ENCODE assay signal across 18 cellular contexts in genomic region chr11:68411501-68411991, GRCh38.
A peak's percentile ranks its signal among the peaks of the same experiment; 100 is the strongest.
DNase-seq lines count a peak whose midpoint lies in the region; ATAC-seq and TF ChIP-seq lines count a peak whose summit lies in the region.
"Had no signal": no experiment of that assay in that cellular context is flagged by ENCODE, and none has a peak within 500 bp of the region (broad histone marks: within the 10 kb centered on the region; RNA-seq: fewer than 3 reads in every experiment).

No MANE protein-coding gene starts in this region.

- H3K4me1 ChIP-seq in BLaER1 (peaks cover 46% of the 10 kb centered on the region), mucosa of rectum (ENCODE audit: control insufficient read depth in 2 of 2, insufficient read depth in 2 of 2, low read length in 2 of 2) (peaks cover 13 to 22% of the 10 kb centered on the region in 2 donors)
- H3K4me1 ChIP-seq: HAP-1 had no signal

- H3K4me3 ChIP-seq in BLaER1 (no peak overlapping the region), mucosa of rectum (ENCODE audit: low read length in 2 of 2) (no peak overlapping the region)
- H3K4me3 ChIP-seq: dorsolateral prefrontal cortex, esophagus squamous epithelium, HAP-1, SK-N-MC, thoracic aorta had no signal

- H3K27me3 ChIP-seq in BLaER1 (no peaks in the 10 kb centered on the region), mucosa of rectum (ENCODE audit: control insufficient read depth in 2 of 2, insufficient read depth in 2 of 2, low read length in 2 of 2) (no peaks in the 10 kb centered on the region)
- H3K27me3 ChIP-seq: dorsolateral prefrontal cortex, esophagus squamous epithelium had no signal

- no peak for ATAC-seq in GM19328 (IDR thresholded peaks at IDR 0.05; ENCODE audit: unreplicated experiment)

- peak overlapping the region; percentile 45 for H3K27ac ChIP-seq in BLaER1
- peak overlapping the region; percentile 74 to 83 for H3K27ac ChIP-seq in mucosa of rectum (ENCODE audit: low read depth in 2 of 2, low read length in 2 of 2)
- H3K27ac ChIP-seq: dorsolateral prefrontal cortex, SK-N-MC, thoracic aorta had no signal

- peak; percentile 37; the same call in 1 of the 2 replicates for TF ChIP-seq EP300 in Ishikawa (IDR thresholded peaks at IDR 0.05; ENCODE audit: borderline replicate concordance)

- DNase-seq in SHP77 (lab: John Stamatoyannopoulos, UW) (peak; percentile 49 to 80), hippocampal formation (lab: John Stamatoyannopoulos, UW) (no peak)
- no peak for DNase-seq in activated CD4-positive, alpha-beta T cell treated with anti-CD3 and anti-CD28 coated beads for 4 hours
- no peak for DNase-seq in activated CD8-positive, alpha-beta memory T cell treated with anti-CD3 and anti-CD28 coated beads, Interleukin-2, amount 50 U/mL, for 48 hours
- DNase-seq: dorsolateral prefrontal cortex; esophagus squamous epithelium; immature natural killer cell; NCI-H2171; occipital lobe; stimulated activated CD4-positive, alpha-beta T cell treated with anti-CD3 and anti-CD28 coated beads, Interleukin-4, amount 100 ng/mL, for 24 hours; stimulated activated CD8-positive, alpha-beta memory T cell treated with anti-CD3 and anti-CD28 coated beads, Interleukin-4, amount 100 ng/mL, for 48 hours had no signal

- H3K4me2 ChIP-seq in BLaER1: peak overlapping the region; percentile 40

- no peak for TF ChIP-seq RAD21 in Ishikawa (IDR thresholded peaks at IDR 0.05; ENCODE audit: low read depth)

- H4K20me1 ChIP-seq in BLaER1: peaks cover 65% of the 10 kb centered on the region

- H3K9me3 ChIP-seq in BLaER1: no peaks in the 10 kb centered on the region
- no peaks in the 10 kb centered on the region for H3K9me3 ChIP-seq in mucosa of rectum (ENCODE audit: control insufficient read depth in 2 of 2, low read length in 2 of 2)
- H3K9me3 ChIP-seq: esophagus squamous epithelium, HAP-1, thoracic aorta had no signal

- H3K36me3 ChIP-seq in BLaER1 (peaks cover 93% of the 10 kb centered on the region), mucosa of rectum (ENCODE audit: control insufficient read depth in 2 of 2, insufficient read depth in 2 of 2, low read length in 2 of 2) (peaks cover 52 to 59% of the 10 kb centered on the region in 2 donors)

- 0 out of 2 replicates have a peak overlapping the region, but pooled peaks have one; percentile 35 for H3K9ac ChIP-seq in BLaER1
- peak overlapping the region; percentile 8 to 14 for H3K9ac ChIP-seq in mucosa of rectum (ENCODE audit: low read depth in 1 of 2, low read length in 2 of 2)

TF ChIP-seq in Ishikawa, 13 proteins besides CTCF, POLR2A, EP300 and RAD21:
- TF ChIP-seq TAF1 (IDR thresholded peaks at IDR 0.05; ENCODE audit: low read depth) (no peak), NFIC (IDR thresholded peaks at IDR 0.05) (peak; percentile 57), EGR1 (IDR thresholded peaks at IDR 0.05) (no peak), YY1 (IDR thresholded peaks at IDR 0.05; ENCODE audit: low read depth) (peak; percentile 38; the same call in 1 of the 2 replicates), TEAD4 (IDR thresholded peaks at IDR 0.05) (peak; percentile 52; the same call in 1 of the 2 replicates), TCF12 (IDR thresholded peaks at IDR 0.05; ENCODE audit: low read depth) (peak; percentile 73), CREB1 (IDR thresholded peaks at IDR 0.05; ENCODE audit: low read depth) (no peak), MAX (IDR thresholded peaks at IDR 0.05) (0 out of 2 replicates have a peak, but pooled peaks have one; percentile 43), CEBPB (IDR thresholded peaks at IDR 0.05) (no peak), FOXM1 (IDR thresholded peaks at IDR 0.05; ENCODE audit: borderline replicate concordance, low read depth) (no peak)
- TF ChIP-seq, protein P1, sequence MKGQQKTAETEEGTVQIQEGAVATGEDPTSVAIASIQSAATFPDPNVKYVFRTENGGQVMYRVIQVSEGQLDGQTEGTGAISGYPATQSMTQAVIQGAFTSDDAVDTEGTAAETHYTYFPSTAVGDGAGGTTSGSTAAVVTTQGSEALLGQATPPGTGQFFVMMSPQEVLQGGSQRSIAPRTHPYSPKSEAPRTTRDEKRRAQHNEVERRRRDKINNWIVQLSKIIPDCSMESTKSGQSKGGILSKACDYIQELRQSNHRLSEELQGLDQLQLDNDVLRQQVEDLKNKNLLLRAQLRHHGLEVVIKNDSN (IDR thresholded peaks at IDR 0.05): no peak
- TF ChIP-seq, protein P2, sequence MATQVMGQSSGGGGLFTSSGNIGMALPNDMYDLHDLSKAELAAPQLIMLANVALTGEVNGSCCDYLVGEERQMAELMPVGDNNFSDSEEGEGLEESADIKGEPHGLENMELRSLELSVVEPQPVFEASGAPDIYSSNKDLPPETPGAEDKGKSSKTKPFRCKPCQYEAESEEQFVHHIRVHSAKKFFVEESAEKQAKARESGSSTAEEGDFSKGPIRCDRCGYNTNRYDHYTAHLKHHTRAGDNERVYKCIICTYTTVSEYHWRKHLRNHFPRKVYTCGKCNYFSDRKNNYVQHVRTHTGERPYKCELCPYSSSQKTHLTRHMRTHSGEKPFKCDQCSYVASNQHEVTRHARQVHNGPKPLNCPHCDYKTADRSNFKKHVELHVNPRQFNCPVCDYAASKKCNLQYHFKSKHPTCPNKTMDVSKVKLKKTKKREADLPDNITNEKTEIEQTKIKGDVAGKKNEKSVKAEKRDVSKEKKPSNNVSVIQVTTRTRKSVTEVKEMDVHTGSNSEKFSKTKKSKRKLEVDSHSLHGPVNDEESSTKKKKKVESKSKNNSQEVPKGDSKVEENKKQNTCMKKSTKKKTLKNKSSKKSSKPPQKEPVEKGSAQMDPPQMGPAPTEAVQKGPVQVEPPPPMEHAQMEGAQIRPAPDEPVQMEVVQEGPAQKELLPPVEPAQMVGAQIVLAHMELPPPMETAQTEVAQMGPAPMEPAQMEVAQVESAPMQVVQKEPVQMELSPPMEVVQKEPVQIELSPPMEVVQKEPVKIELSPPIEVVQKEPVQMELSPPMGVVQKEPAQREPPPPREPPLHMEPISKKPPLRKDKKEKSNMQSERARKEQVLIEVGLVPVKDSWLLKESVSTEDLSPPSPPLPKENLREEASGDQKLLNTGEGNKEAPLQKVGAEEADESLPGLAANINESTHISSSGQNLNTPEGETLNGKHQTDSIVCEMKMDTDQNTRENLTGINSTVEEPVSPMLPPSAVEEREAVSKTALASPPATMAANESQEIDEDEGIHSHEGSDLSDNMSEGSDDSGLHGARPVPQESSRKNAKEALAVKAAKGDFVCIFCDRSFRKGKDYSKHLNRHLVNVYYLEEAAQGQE (IDR thresholded peaks at IDR 0.05; ENCODE audit: low read depth): no peak
TF ChIP-seq in Ishikawa: peak in this region for 5.

Comparison
In these comparisons a context has a peak if more than half of its experiments do, and no peak if none do; other contexts are left out.
1. DNase-seq: peak in SHP77 (2 of 2); none in activated CD4-positive, alpha-beta T cell treated with anti-CD3 and anti-CD28 coated beads for 4 hours (0 of 2), hippocampal formation (0 of 2) and activated CD8-positive, alpha-beta memory T cell treated with anti-CD3 and anti-CD28 coated beads, Interleukin-2, amount 50 U/mL, for 48 hours (single experiment).